Comparison of ENCODE assay signal across 10 cellular contexts in genomic region chr2:44616616-44617266, GRCh38.
A peak's percentile ranks its signal among the peaks of the same experiment; 100 is the strongest.
DNase-seq lines count a peak whose midpoint lies in the region; ATAC-seq lines count a peak whose summit lies in the region.
"Had no signal": no experiment of that assay in that cellular context is flagged by ENCODE, and none has a peak within 500 bp of the region (broad histone marks: within the 10 kb centered on the region; RNA-seq: fewer than 3 reads in every experiment).

No MANE protein-coding gene starts in this region.

- ATAC-seq in GM21528 (IDR thresholded peaks at IDR 0.05; ENCODE audit: low FRiP score, unreplicated experiment) (peak; percentile 63), HG03575 (IDR thresholded peaks at IDR 0.05; ENCODE audit: extremely low read depth, insufficient number of reproducible peaks, low FRiP score, unreplicated experiment) (peak; percentile 79), left lobe of liver (peak; percentile 51), HG03025 (IDR thresholded peaks at IDR 0.05; ENCODE audit: low FRiP score, unreplicated experiment) (no peak)

- DNase-seq in NOMO-1 treated with DMSO at 0.1 percent for 48 hours (lab: John Stamatoyannopoulos, UW; ENCODE audit: unreplicated experiment), result peak; percentile 48
- no peak for DNase-seq in NOMO-1 treated with dmso at 0.1 percent for 144 hours (lab: John Stamatoyannopoulos, UW; ENCODE audit: unreplicated experiment)
- DNase-seq in left lobe of liver (ENCODE audit: low spot score), result no peak
- no peak for DNase-seq in HT-29 (ENCODE audit: low spot score)
- no peak for DNase-seq in hypothalamus (lab: John Stamatoyannopoulos, UW)
- DNase-seq: activated effector memory CD4-positive, alpha-beta T cell treated with Interleukin-2 at 50 U/mL for 16 hours; foreskin melanocyte had no signal
